Comparison of ENCODE assay signal across 23 cellular contexts in genomic region chr2:239694487-239694886, GRCh38.
"Had no signal": no experiment of that assay in that cellular context is flagged by ENCODE, and none has a peak within 500 bp of the region (broad histone marks: within the 10 kb centered on the region; RNA-seq: fewer than 3 reads in every experiment).

No MANE protein-coding gene starts in this region.

- DNase-seq: cortex of kidney; effector CD4-positive, alpha-beta T cell; foreskin keratinocyte; glutamatergic neuron; heart right ventricle; hippocampal formation; kidney glomerular epithelial cell; left colon; left ventricle myocardium superior; lower lobe of right lung; natural killer cell; occipital lobe; retina; small intestine; stimulated activated CD4-positive, alpha-beta T cell treated with anti-CD3 and anti-CD28 coated beads, Interleukin-15, amount 100 ng/mL, for 24 hours; stimulated activated CD4-positive, alpha-beta T cell treated with anti-CD3 and anti-CD28 coated beads, Interleukin-2, amount 100 ng/mL, for 48 hours; stimulated activated naive B cell treated with anti-CD40 and anti-IgM and Interleukin-4, amounts not matched to agents 10 μg/mL and 1 μg/mL and 100 μg/mL, for 72 hours; stomach had no signal

- H3K36me3 Mint-ChIP-seq: natural killer cell; stimulated activated naive B cell treated with anti-CD40 and anti-IgM and Interleukin-4, amounts not matched to agents 10 μg/mL and 1 μg/mL and 100 μg/mL, for 72 hours; type B pancreatic cell had no signal

- H3K4me3 Mint-ChIP-seq: central memory CD8-positive, alpha-beta T cell; natural killer cell; stimulated activated naive B cell treated with anti-CD40 and anti-IgM and Interleukin-4, amounts not matched to agents 10 μg/mL and 1 μg/mL and 100 μg/mL, for 72 hours; type B pancreatic cell had no signal

- H3K4me1 Mint-ChIP-seq: central memory CD8-positive, alpha-beta T cell; stimulated activated naive B cell treated with anti-CD40 and anti-IgM and Interleukin-4, amounts not matched to agents 10 μg/mL and 1 μg/mL and 100 μg/mL, for 72 hours had no signal

- H3K27ac Mint-ChIP-seq: natural killer cell; stimulated activated naive B cell treated with anti-CD40 and anti-IgM and Interleukin-4, amounts not matched to agents 10 μg/mL and 1 μg/mL and 100 μg/mL, for 72 hours; type B pancreatic cell had no signal

- H3K9me3 Mint-ChIP-seq: central memory CD8-positive, alpha-beta T cell; natural killer cell; stimulated activated naive B cell treated with anti-CD40 and anti-IgM and Interleukin-4, amounts not matched to agents 10 μg/mL and 1 μg/mL and 100 μg/mL, for 72 hours; type B pancreatic cell had no signal

- ATAC-seq: esophagus mucosa; foreskin keratinocyte; heart right ventricle; left colon; left ventricle myocardium superior; lower lobe of right lung; natural killer cell; pancreas; right lobe of liver; stimulated activated naive B cell treated with anti-CD40 and anti-IgM and Interleukin-4, amounts not matched to agents 10 μg/mL and 1 μg/mL and 100 μg/mL, for 72 hours had no signal
